In the genomic region with DNA sequence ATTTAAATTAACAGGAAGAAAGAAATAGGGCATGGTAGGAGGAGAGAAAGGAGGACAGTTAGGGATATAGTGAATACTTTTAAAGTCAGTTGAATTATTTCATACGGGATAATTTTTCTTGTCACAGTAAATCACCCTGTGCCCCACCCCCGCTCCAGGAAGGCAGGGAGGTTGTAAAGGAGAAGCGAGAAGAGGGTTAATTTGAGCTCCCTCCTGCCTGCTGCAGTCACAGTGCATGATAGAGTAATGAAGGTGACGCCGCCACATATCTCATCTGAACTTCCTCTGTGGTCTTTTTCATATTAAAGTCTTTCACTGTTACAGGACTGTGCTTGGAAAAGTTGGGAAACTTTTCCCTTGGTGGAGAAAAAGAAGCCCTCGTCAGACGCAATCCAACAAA, we compare ENCODE assay signal across 8 cellular contexts. TPM values are rescaled to one million over a fixed set of nuclear protein-coding genes. Genes with fewer than 3 reads are reported as not detected.
A peak's percentile ranks its signal among the peaks of the same experiment; 100 is the strongest.
DNase-seq lines count a peak whose midpoint lies in the region; ATAC-seq, FAIRE-seq and TF ChIP-seq lines count a peak whose summit lies in the region.

No MANE protein-coding gene starts in this region.

- H3K9ac ChIP-seq in SK-N-MC (ENCODE audit: insufficient read length) (peak overlapping the region; percentile 69), parathyroid adenoma (no peak overlapping the region)

- TF ChIP-seq POLR2A in GM12891 (IDR thresholded peaks at IDR 0.05; ENCODE audit: low read depth, low read length): no peak

- peak overlapping the region; percentile 93 for H2AFZ ChIP-seq in parathyroid adenoma

- H3K4me3 ChIP-seq in H7 (ENCODE audit: insufficient read depth, low read depth, low read length): peak overlapping the region; percentile 93
- H3K4me3 ChIP-seq in SK-N-MC: peak overlapping the region; percentile 86
- peak overlapping the region; percentile 81 for H3K4me3 ChIP-seq in fibroblast of mammary gland (ENCODE audit: control insufficient read depth, low read depth, low read length)
- peak overlapping the region; percentile 84 for H3K4me3 ChIP-seq in parathyroid adenoma (ENCODE audit: low read depth, low read length)

- H3K79me2 ChIP-seq in parathyroid adenoma: no peaks in the 10 kb centered on the region

- H3K36me3 ChIP-seq in H7 (replicated peaks; ENCODE audit: control insufficient read depth, insufficient read depth, low read length) (no peaks in the 10 kb centered on the region), SK-N-MC (ENCODE audit: insufficient read depth, low read length) (no peaks in the 10 kb centered on the region), parathyroid adenoma (ENCODE audit: control insufficient read depth, insufficient read depth, low read length) (no peaks in the 10 kb centered on the region)

- H3K27ac ChIP-seq in SK-N-MC: peak overlapping the region; percentile 11; the same call in 1 of the 2 replicates
- H3K27ac ChIP-seq in parathyroid adenoma: peak overlapping the region; percentile 81

- peak; percentile 33 for DNase-seq in H7
- DNase-seq in SK-N-MC (ENCODE audit: low read depth, low spot score): no peak
- no peak for DNase-seq in fibroblast of mammary gland (ENCODE audit: low read depth)
- DNase-seq in NCI-H2171 (lab: John Stamatoyannopoulos, UW): no peak
- DNase-seq in GM12891 (ENCODE audit: insufficient read length, low spot score): no peak

- no peaks in the 10 kb centered on the region for H3K9me3 ChIP-seq in SK-N-MC (ENCODE audit: low read depth, low read length)
- H3K9me3 ChIP-seq in parathyroid adenoma (ENCODE audit: control insufficient read depth, low read length): no peaks in the 10 kb centered on the region

- ATAC-seq in esophagus mucosa (no peak), HG03520 (IDR thresholded peaks at IDR 0.05; ENCODE audit: unreplicated experiment) (no peak)

- H3K4me2 ChIP-seq in parathyroid adenoma (ENCODE audit: low read length): peak overlapping the region; percentile 95

- H3K27me3 ChIP-seq in H7 (ENCODE audit: control insufficient read depth, insufficient read depth, low read length) (peaks cover 17% of the 10 kb centered on the region), parathyroid adenoma (ENCODE audit: control insufficient read depth, insufficient read depth, low read length) (no peaks in the 10 kb centered on the region)

- TF ChIP-seq CTCF in fibroblast of mammary gland (conservative IDR thresholded peaks at IDR 0.05; ENCODE audit: control insufficient read depth, insufficient read depth, low read depth, low read length) (no peak), parathyroid adenoma (IDR thresholded peaks at IDR 0.05) (no peak)

- FAIRE-seq in GM12891 (lab: Jason Lieb, UNC): no peak

- no peaks in the 10 kb centered on the region for H3K4me1 ChIP-seq in parathyroid adenoma

TF ChIP-seq in GM12891, 5 proteins besides CTCF, POLR2A, EP300 and RAD21:
- TF ChIP-seq SPI1 (IDR thresholded peaks at IDR 0.05; ENCODE audit: low read depth, low read length) (no peak), POU2F2 (IDR thresholded peaks at IDR 0.05; ENCODE audit: low read depth, low read length) (no peak), TAF1 (IDR thresholded peaks at IDR 0.05; ENCODE audit: low read depth, low read length) (no peak), POLR2AphosphoS5 (IDR thresholded peaks at IDR 0.05; ENCODE audit: low read depth, low read length) (no peak), PAX5 (IDR thresholded peaks at IDR 0.05; ENCODE audit: insufficient read depth, low read length, severe bottlenecking) (no peak)

RNA-seq across cellular contexts. Expression of gene PCSK5, which starts 0.9 kb away (rescaled TPM):
- total RNA-seq in H7 (2014; rRNA removed; shearing (Covaris generic)): 10.1 and 12.6 TPM in 2 replicates
- total RNA-seq in esophagus mucosa: 13.6 TPM
- not detected for polyA plus RNA-seq in GM12891 (2012; ENCODE audit: low read depth, missing spikeins)
